Comparison of ENCODE assay signal across 26 cellular contexts in the genomic region with DNA sequence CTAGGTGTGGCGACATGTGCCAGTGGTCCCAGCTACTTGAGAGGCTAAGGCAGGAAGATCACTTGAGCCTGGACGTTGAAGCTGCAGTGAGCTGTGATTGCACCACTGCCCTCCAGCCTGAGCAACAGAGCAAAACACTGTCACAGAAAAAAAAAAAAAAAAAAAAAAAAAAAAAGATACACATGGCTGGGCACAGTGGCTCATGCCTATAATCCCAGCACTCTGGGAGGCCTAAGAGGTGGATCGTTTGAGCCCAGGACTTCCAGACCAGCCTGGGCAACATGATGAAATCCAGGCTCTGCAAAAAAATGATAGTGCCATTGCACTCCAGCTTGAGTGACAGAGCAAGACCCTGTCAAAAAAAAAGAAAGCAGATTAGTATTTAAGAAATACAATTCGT.
"Had no signal": no experiment of that assay in that cellular context is flagged by ENCODE, and none has a peak within 500 bp of the region (broad histone marks: within the 10 kb centered on the region; RNA-seq: fewer than 3 reads in every experiment).

No MANE protein-coding gene starts in this region.

- H3K27ac ChIP-seq: dorsolateral prefrontal cortex, heart left ventricle, hepatocyte, left lung, neutrophil, pancreas, sigmoid colon, stomach, tibial artery had no signal

- H3K27ac Mint-ChIP-seq: natural killer cell treated with Interleukin-12 subunit alpha and Interleukin-12 subunit beta and Interleukin-15 and Interleukin-18, amount 100 ng/mL, for 72 hours; progenitor cell of endocrine pancreas; stimulated activated effector memory CD8-positive, alpha-beta T cell treated with anti-CD3 and anti-CD28 coated beads, Interleukin-12 subunit alpha, Interleukin-12 subunit beta, amount 100 ng/mL, for 72 hours; type B pancreatic cell had no signal

- H3K4me2 ChIP-seq: hepatocyte had no signal

- H3K4me1 ChIP-seq: left lung had no signal

- H3K4me3 ChIP-seq: dorsolateral prefrontal cortex, heart left ventricle, hepatocyte, left lung, mucosa of descending colon, pancreas, sigmoid colon, stomach, tibial artery had no signal

- H3K27me3 ChIP-seq: dorsolateral prefrontal cortex, heart left ventricle, hepatocyte, left lung, neutrophil, pancreas, sigmoid colon, stomach, tibial artery had no signal

- DNase-seq: dorsolateral prefrontal cortex; effector CD4-positive, alpha-beta T cell; heart left ventricle; kidney; left cardiac atrium; left lung; mesenchymal stem cell; mucosa of descending colon; naive B cell; pancreas; right cardiac atrium; sigmoid colon; stimulated activated CD4-positive, alpha-beta T cell treated with anti-CD3 and anti-CD28 coated beads, Interleukin-2, amount 100 ng/mL, for 24 hours; stimulated activated CD4-positive, alpha-beta T cell treated with anti-CD3 and anti-CD28 coated beads, Interleukin-4, amount 100 ng/mL, for 24 hours; stimulated activated naive CD4-positive, alpha-beta T cell treated with Interleukin-2 at 50 U/mL for 16 hours; stomach; tibial artery had no signal

- H3K9me3 ChIP-seq: left lung, mucosa of descending colon, neutrophil, pancreas, sigmoid colon, stomach, tibial artery had no signal

- H3K4me1 Mint-ChIP-seq: mesothelial cell of epicardium, neural crest cell had no signal

- H3K4me3 Mint-ChIP-seq: mesothelial cell of epicardium; naive B cell; natural killer cell treated with Interleukin-12 subunit alpha and Interleukin-12 subunit beta and Interleukin-15 and Interleukin-18, amount 100 ng/mL, for 72 hours; neural crest cell; stimulated activated effector memory CD8-positive, alpha-beta T cell treated with anti-CD3 and anti-CD28 coated beads, Interleukin-12 subunit alpha, Interleukin-12 subunit beta, amount 100 ng/mL, for 72 hours; type B pancreatic cell had no signal

- ATAC-seq: heart left ventricle; left cardiac atrium; left lung; mucosa of descending colon; natural killer cell treated with Interleukin-12 subunit alpha and Interleukin-12 subunit beta and Interleukin-15 and Interleukin-18, amount 100 ng/mL, for 72 hours; right cardiac atrium had no signal

- H3K27me3 Mint-ChIP-seq: naive B cell; natural killer cell treated with Interleukin-12 subunit alpha and Interleukin-12 subunit beta and Interleukin-15 and Interleukin-18, amount 100 ng/mL, for 72 hours; progenitor cell of endocrine pancreas; type B pancreatic cell had no signal

- H2AFZ ChIP-seq: hepatocyte had no signal

- FAIRE-seq: frontal cortex, kidney, pancreas had no signal
